ENCODE assay signal across 24 cellular contexts in the genomic region with DNA sequence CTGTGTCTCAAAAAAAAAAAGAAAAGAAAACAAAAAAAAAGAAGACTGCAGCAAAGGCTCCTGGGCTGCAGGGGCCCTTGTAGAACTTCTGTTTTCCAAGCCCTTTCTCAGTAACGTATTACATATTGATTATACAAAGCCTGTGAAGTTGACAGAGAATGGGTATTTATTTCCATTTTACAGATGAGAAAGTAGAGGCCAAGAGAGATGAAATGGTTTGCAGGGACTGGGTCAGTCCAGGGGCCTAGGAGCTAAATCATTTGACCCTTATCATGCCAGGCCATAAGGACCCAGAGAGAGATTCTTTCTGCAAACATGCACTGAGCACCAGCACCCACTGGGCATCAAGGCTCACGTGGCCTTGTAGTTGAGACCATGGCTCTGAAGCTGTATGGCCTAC. TPM values are rescaled to one million over a fixed set of nuclear protein-coding genes. Genes with fewer than 3 reads are reported as not detected.
DNase-seq lines count a peak whose midpoint lies in the region; ATAC-seq, FAIRE-seq and TF ChIP-seq lines count a peak whose summit lies in the region.
"Had no signal": no experiment of that assay in that cellular context is flagged by ENCODE, and none has a peak within 500 bp of the region (broad histone marks: within the 10 kb centered on the region; RNA-seq: fewer than 3 reads in every experiment).

No MANE protein-coding gene starts in this region.

- TF ChIP-seq POLR2A in K562 (conservative IDR thresholded peaks at IDR 0.05) = no peak

- WGBS in K562 (ENCODE audit: insufficient coverage, low coverage, missing lambda C conversion rate) = 80% methylated on average over 2 of the region's 2 CpGs

- H3K4me1 ChIP-seq in K562 (replicated peaks in 1 of 2; ENCODE audit: control insufficient read depth in 2 of 2, insufficient read depth in 2 of 2, low read length in 2 of 2) (peaks cover 6 to 39% of the 10 kb centered on the region in 2 experiments; a peak in 4 of 5 replicates), upper lobe of right lung (peaks cover 12% of the 10 kb centered on the region)
- H3K4me1 ChIP-seq: Caco-2 had no signal

- H3K9me1 ChIP-seq in K562 (ENCODE audit: control insufficient read depth, insufficient read depth, low read length) = no peaks in the 10 kb centered on the region

- H3K27me3 ChIP-seq in K562 (ENCODE audit: control insufficient read depth in 2 of 2, insufficient read depth in 2 of 2, low read length in 2 of 2) (no peaks in the 10 kb centered on the region), upper lobe of right lung (no peaks in the 10 kb centered on the region)

- H2AFZ ChIP-seq in K562 (ENCODE audit: low read depth, low read length) = no peak overlapping the region

- H3K4me3 ChIP-seq in K562 (no peak overlapping the region), upper lobe of right lung (no peak overlapping the region)
- H3K4me3 ChIP-seq: BLaER1 treated with 17β-estradiol and CSF1 and Interleukin-3, amounts not matched to agents 10 nM and 100 nM had no signal

- no peaks in the 10 kb centered on the region for H3K79me2 ChIP-seq in K562 (ENCODE audit: control insufficient read depth, insufficient read depth, low read length)

- POLR2A ChIA-PET in K562 (lab: Yijun Ruan, JAX) = interaction anchor here (0.8 to 1.4 kb wide), 2 partner anchors 14 to 255 kb away, joined by 3 to 4 read pairs; no protein-coding TSS in a partner anchor

- no TSS peak for BruUV-seq in K562 (replicated peaks; lab: Mats Ljungman, UMichigan)

- peak; percentile 12 for DNase-seq in GM13977 (ENCODE audit: low spot score)
- DNase-seq in K562 (ENCODE audit: extremely low read depth in 1 of 4, low spot score in 3 of 4) = no peak
- peak; percentile 17 for DNase-seq in upper lobe of right lung
- DNase-seq in iPS-NIHi7 (ENCODE audit: extremely low spot score) = no peak
- DNase-seq in amygdala (lab: John Stamatoyannopoulos, UW) = no peak
- DNase-seq: 8988T; ACHN; AML-193; Caco-2; Calu3; CD4-positive, alpha-beta T cell; CD8-positive, alpha-beta T cell; DMS79 treated with DMSO at 0.1 percent for 48 hours; GF-D8 had no signal

- H3K27ac ChIP-seq in K562 (ENCODE audit: extremely low read depth, low read depth, low read length) (no peak overlapping the region), upper lobe of right lung (no peak overlapping the region)
- H3K27ac ChIP-seq: BLaER1 treated with 17β-estradiol and CSF1 and Interleukin-3, amounts not matched to agents 10 nM and 100 nM; C4-2B had no signal

- no peak overlapping the region for H3K4me2 ChIP-seq in K562 (ENCODE audit: insufficient read depth, low read length)
- H3K4me2 ChIP-seq: BLaER1 treated with 17β-estradiol and CSF1 and Interleukin-3, amounts not matched to agents 10 nM and 100 nM had no signal

- CTCF ChIA-PET in K562 (lab: Yijun Ruan, JAX; ENCODE audit: low intra/inter-chr PET ratio) = no interaction called here

- no peaks in the 10 kb centered on the region for H3K9me3 ChIP-seq in K562 (replicated peaks; ENCODE audit: control insufficient read depth, insufficient read depth, low read depth, low read length)
- H3K9me3 ChIP-seq in upper lobe of right lung = no peaks in the 10 kb centered on the region
- H3K9me3 ChIP-seq: BLaER1 treated with 17β-estradiol and CSF1 and Interleukin-3, amounts not matched to agents 10 nM and 100 nM; Caco-2 had no signal

- peaks cover 7% of the 10 kb centered on the region; the same call in 1 of the 3 replicates for H3K36me3 ChIP-seq in K562 (ENCODE audit: control insufficient read depth, insufficient read depth, low read length)
- peaks cover 53% of the 10 kb centered on the region for H3K36me3 ChIP-seq in upper lobe of right lung

- no peak for TF ChIP-seq EP300 in K562 (IDR thresholded peaks at IDR 0.05; ENCODE audit: low read length)

- H4K20me1 ChIP-seq in K562 (replicated peaks; ENCODE audit: control insufficient read depth, insufficient read depth, low read length) = no peaks in the 10 kb centered on the region; the same call in 1 of the 2 replicates

- H3K9ac ChIP-seq in K562 (ENCODE audit: insufficient read depth in 1 of 2, low read depth in 2 of 2, low read length in 2 of 2) = no peak overlapping the region
- H3K9ac ChIP-seq: BLaER1 treated with 17β-estradiol and CSF1 and Interleukin-3, amounts not matched to agents 10 nM and 100 nM had no signal

- FAIRE-seq in K562 (lab: Jason Lieb, UNC) = no peak
- FAIRE-seq: A204.1, D721Med, G401.6, GM12891, GM18507 had no signal

- in situ Hi-C loops in GM13977 (cut with MboI; ENCODE audit: low pct_unique_long_range_greater_than_20kb, low sequenced_read_pairs, unreplicated experiment) = no loop called here
- in situ Hi-C loops in K562 (cut with MboI) = no loop called here

- intact Hi-C loops in K562 (cut with micrococcal nuclease) (no loop called here), upper lobe of right lung (cut with DNase I) (loop anchor here (10.0 kb wide), 1 partner anchor 66 kb away; the partner anchor contains the start of gene BATF2)

- no peak for TF ChIP-seq RAD21 in K562 (CRISPR knock-in tag; conservative IDR thresholded peaks at IDR 0.05 in 1 of 2, IDR thresholded peaks at IDR 0.05 in 1 of 2)

- TF ChIP-seq CTCF in GM13977 (IDR thresholded peaks at IDR 0.05; ENCODE audit: extremely low read depth, insufficient read depth, missing control alignments) (no peak), K562 (IDR thresholded peaks at IDR 0.05 in 2 of 3, conservative IDR thresholded peaks at IDR 0.05 in 1 of 3; ENCODE audit: insufficient read depth in 2 of 3, low read depth in 1 of 3, low read length in 3 of 3) (no peak), upper lobe of right lung (IDR thresholded peaks at IDR 0.05) (no peak)

- ATAC-seq in K562 (no peak), upper lobe of right lung (no peak)
- ATAC-seq: CD8-positive, alpha-beta T cell had no signal

RNA-seq across cellular contexts. Expression of gene PPP2R5B, which starts 4.5 kb away (rescaled TPM):
- 18.6 and 35.5 TPM in 2 replicates for total RNA-seq in K562 (2011; cell fraction: chromatin; rRNA removed; ENCODE audit: low replicate concordance)
- 16.1 and 22.7 TPM in 2 replicates for total RNA-seq in K562 (2011; cell fraction: nucleolus; rRNA removed)
- total RNA-seq in K562 (2011; cell fraction: nucleoplasm; rRNA removed) = 17.8 and 18.6 TPM in 2 replicates
- 3.3 and 5.2 TPM in 2 replicates for total RNA-seq in K562 (2014; rRNA removed)
- total RNA-seq in K562 (2014; rRNA removed; fragmentation: Illumina TruSeq; extraction: Trizol) = 1.8 and 3.2 TPM in 2 replicates
- total RNA-seq in K562 (2015; rRNA removed; fragmentation: Illumina TruSeq; extraction: Trizol) = 2.5 and 2.6 TPM in 2 replicates
- 6.4 and 7.8 TPM in 2 replicates for total RNA-seq in K562 (2021)
- polyA plus RNA-seq in K562 (2011; rRNA removed) = 7.3 and 11.1 TPM in 2 replicates
- 9.0 and 9.1 TPM in 2 replicates for polyA plus RNA-seq in K562 (2011; cell fraction: cytosol; rRNA removed)
- polyA plus RNA-seq in K562 (2011; cell fraction: nucleus; rRNA removed) = 46.9 and 48.0 TPM in 2 replicates
- 5.8 and 10.7 TPM in 2 replicates for polyA plus RNA-seq in K562 (2012)
- 5.1 and 5.2 TPM in 2 replicates for polyA plus RNA-seq in K562 (2014; fragmentation: Illumina TruSeq; extraction: Trizol)
- polyA plus RNA-seq in K562 (2014; fragmentation: Nextera tagmentation; extraction: Ambion mirVana) = under 1 TPM; 0.10 to 0.13 TPM
- 5.1 and 6.1 TPM in 2 replicates for polyA plus RNA-seq in K562 (2014; rRNA removed)
- 3.4 and 4.0 TPM in 2 replicates for polyA minus RNA-seq in K562 (2011; rRNA and poly(A)+ RNA removed)
- 3.6 and 3.9 TPM in 2 replicates for polyA minus RNA-seq in K562 (2011; cell fraction: cytosol; rRNA and poly(A)+ RNA removed)
- polyA minus RNA-seq in K562 (2011; cell fraction: nucleus; rRNA and poly(A)+ RNA removed) = 4.8 and 5.9 TPM in 2 replicates
- total RNA-seq in upper lobe of right lung = 29.4 TPM

RNA-seq across cellular contexts. Expression of gene GPHA2, which starts 6.7 kb away (rescaled TPM):
- total RNA-seq in K562 (2011; cell fraction: chromatin; rRNA removed; ENCODE audit: low replicate concordance) = not detected in 2 replicates
- not detected in 2 replicates for total RNA-seq in K562 (2011; cell fraction: nucleolus; rRNA removed)
- total RNA-seq in K562 (2011; cell fraction: nucleoplasm; rRNA removed) = not detected in 2 replicates
- total RNA-seq in K562 (2014; rRNA removed) (not detected in 2 replicates), K562 (2014; rRNA removed; fragmentation: Illumina TruSeq; extraction: Trizol) (not detected in 2 replicates), K562 (2015; rRNA removed; fragmentation: Illumina TruSeq; extraction: Trizol) (0.22 TPM in 1 of 2 replicates, not detected in the other), K562 (2021) (not detected in 2 replicates), upper lobe of right lung (not detected)
- polyA plus RNA-seq in K562 (2011; rRNA removed) (not detected in 2 replicates), K562 (2014; fragmentation: Illumina TruSeq; extraction: Trizol) (not detected in 2 replicates), K562 (2014; fragmentation: Nextera tagmentation; extraction: Ambion mirVana) (under 1 TPM in 1 of 2 experiments, not detected in 1; 0.17 TPM), K562 (2014; rRNA removed) (1.4 TPM in 1 of 2 replicates, not detected in the other)
- polyA plus RNA-seq in K562 (2011; cell fraction: cytosol; rRNA removed) = not detected in 2 replicates
- polyA plus RNA-seq in K562 (2011; cell fraction: nucleus; rRNA removed) = 0.74 and 0.88 TPM in 2 replicates
- polyA plus RNA-seq in K562 (2012) = not detected in 2 replicates
- polyA minus RNA-seq in K562 (2011; rRNA and poly(A)+ RNA removed) = not detected in 2 replicates
- polyA minus RNA-seq in K562 (2011; cell fraction: cytosol; rRNA and poly(A)+ RNA removed) = not detected in 2 replicates
- polyA minus RNA-seq in K562 (2011; cell fraction: nucleus; rRNA and poly(A)+ RNA removed) = not detected in 2 replicates
- total RNA-seq: A673; Caco-2; Calu3; CD8-positive, alpha-beta T cell had no signal
- polyA plus RNA-seq: AG04450, BJ had no signal

RNA-seq across cellular contexts. Expression of gene ATG2A, which starts 11.9 kb away (rescaled TPM):
- 50.6 and 183 TPM in 2 replicates for total RNA-seq in K562 (2011; cell fraction: chromatin; rRNA removed; ENCODE audit: low replicate concordance)
- total RNA-seq in K562 (2011; cell fraction: nucleolus; rRNA removed) = 131 and 133 TPM in 2 replicates
- total RNA-seq in K562 (2011; cell fraction: nucleoplasm; rRNA removed) = 70.0 and 70.2 TPM in 2 replicates
- total RNA-seq in K562 (2014; rRNA removed) (22.2 and 22.4 TPM in 2 replicates), K562 (2014; rRNA removed; fragmentation: Illumina TruSeq; extraction: Trizol) (3.2 and 3.6 TPM in 2 replicates), K562 (2015; rRNA removed; fragmentation: Illumina TruSeq; extraction: Trizol) (6.2 and 7.7 TPM in 2 replicates), K562 (2021) (37.7 and 45.9 TPM in 2 replicates), upper lobe of right lung (23.2 TPM)
- polyA plus RNA-seq in K562 (2011; rRNA removed) (4.6 and 11.2 TPM in 2 replicates), K562 (2014; fragmentation: Illumina TruSeq; extraction: Trizol) (5.2 and 15.8 TPM in 2 replicates), K562 (2014; fragmentation: Nextera tagmentation; extraction: Ambion mirVana) (under 1 TPM; 0.25 to 0.53 TPM), K562 (2014; rRNA removed) (21.0 and 21.6 TPM in 2 replicates)
- polyA plus RNA-seq in K562 (2011; cell fraction: cytosol; rRNA removed) = 6.2 and 17.3 TPM in 2 replicates
- polyA plus RNA-seq in K562 (2011; cell fraction: nucleus; rRNA removed) = 42.8 and 78.0 TPM in 2 replicates
- 22.5 and 32.9 TPM in 2 replicates for polyA plus RNA-seq in K562 (2012)
- 5.7 and 7.2 TPM in 2 replicates for polyA minus RNA-seq in K562 (2011; rRNA and poly(A)+ RNA removed)
- 18.2 and 19.4 TPM in 2 replicates for polyA minus RNA-seq in K562 (2011; cell fraction: cytosol; rRNA and poly(A)+ RNA removed)
- polyA minus RNA-seq in K562 (2011; cell fraction: nucleus; rRNA and poly(A)+ RNA removed) = 45.1 and 49.8 TPM in 2 replicates

RNA-seq across cellular contexts. Expression of gene MAJIN, which starts 43.0 kb away (rescaled TPM):
- total RNA-seq in K562 (2011; cell fraction: chromatin; rRNA removed; ENCODE audit: low replicate concordance) = 0.30 TPM in 1 of 2 replicates, not detected in the other
- total RNA-seq in K562 (2011; cell fraction: nucleolus; rRNA removed) = 0.33 TPM in 1 of 2 replicates, not detected in the other
- 0.38 TPM in 1 of 2 replicates, not detected in the other for total RNA-seq in K562 (2011; cell fraction: nucleoplasm; rRNA removed)
- total RNA-seq in K562 (2014; rRNA removed) = 0.12 TPM in 1 of 2 replicates, not detected in the other
- 0.18 and 0.29 TPM in 2 replicates for total RNA-seq in K562 (2014; rRNA removed; fragmentation: Illumina TruSeq; extraction: Trizol)
- 0.68 and 0.83 TPM in 2 replicates for total RNA-seq in K562 (2015; rRNA removed; fragmentation: Illumina TruSeq; extraction: Trizol)
- total RNA-seq in K562 (2021) = 0.24 TPM in 1 of 2 replicates, not detected in the other
- polyA plus RNA-seq in K562 (2011; rRNA removed) = 0.28 and 0.42 TPM in 2 replicates
- polyA plus RNA-seq in K562 (2011; cell fraction: cytosol; rRNA removed) = 0.63 and 1.4 TPM in 2 replicates
- 0.13 and 0.74 TPM in 2 replicates for polyA plus RNA-seq in K562 (2011; cell fraction: nucleus; rRNA removed)
- 0.09 and 0.15 TPM in 2 replicates for polyA plus RNA-seq in K562 (2012)
- 0.39 TPM in 1 of 2 replicates, not detected in the other for polyA plus RNA-seq in K562 (2014; fragmentation: Illumina TruSeq; extraction: Trizol)
- under 1 TPM in 1 of 2 experiments, not detected in 1; 0.21 TPM for polyA plus RNA-seq in K562 (2014; fragmentation: Nextera tagmentation; extraction: Ambion mirVana)
- polyA plus RNA-seq in K562 (2014; rRNA removed) = 0.17 and 0.30 TPM in 2 replicates
- polyA minus RNA-seq in K562 (2011; rRNA and poly(A)+ RNA removed) = 0.11 and 0.21 TPM in 2 replicates
- polyA minus RNA-seq in K562 (2011; cell fraction: cytosol; rRNA and poly(A)+ RNA removed) = not detected in 2 replicates
- polyA minus RNA-seq in K562 (2011; cell fraction: nucleus; rRNA and poly(A)+ RNA removed) = not detected in 2 replicates
- total RNA-seq in upper lobe of right lung = not detected
- total RNA-seq: A673; Caco-2; Calu3; CD8-positive, alpha-beta T cell had no signal
- polyA plus RNA-seq: AG04450, BJ had no signal

RNA-seq across cellular contexts. Expression of gene EHD1, which starts 50.5 kb away (rescaled TPM):
- 20.8 and 92.1 TPM in 2 replicates for total RNA-seq in K562 (2011; cell fraction: chromatin; rRNA removed; ENCODE audit: low replicate concordance)
- 57.7 and 64.3 TPM in 2 replicates for total RNA-seq in K562 (2011; cell fraction: nucleolus; rRNA removed)
- total RNA-seq in K562 (2011; cell fraction: nucleoplasm; rRNA removed) = 24.2 and 37.8 TPM in 2 replicates
- 39.1 and 40.0 TPM in 2 replicates for total RNA-seq in K562 (2014; rRNA removed)
- 7.2 and 11.5 TPM in 2 replicates for total RNA-seq in K562 (2014; rRNA removed; fragmentation: Illumina TruSeq; extraction: Trizol)
- total RNA-seq in K562 (2015; rRNA removed; fragmentation: Illumina TruSeq; extraction: Trizol) = 12.7 and 12.9 TPM in 2 replicates
- total RNA-seq in K562 (2021) = 65.0 and 69.6 TPM in 2 replicates
- polyA plus RNA-seq in K562 (2011; rRNA removed) = 16.4 and 34.2 TPM in 2 replicates
- polyA plus RNA-seq in K562 (2011; cell fraction: cytosol; rRNA removed) = 30.6 and 56.6 TPM in 2 replicates
- polyA plus RNA-seq in K562 (2011; cell fraction: nucleus; rRNA removed) = 30.2 and 48.9 TPM in 2 replicates
- polyA plus RNA-seq in K562 (2012) = 38.5 and 52.8 TPM in 2 replicates
- polyA plus RNA-seq in K562 (2014; fragmentation: Illumina TruSeq; extraction: Trizol) = 41.0 and 45.1 TPM in 2 replicates
- polyA plus RNA-seq in K562 (2014; fragmentation: Nextera tagmentation; extraction: Ambion mirVana) = under 1 TPM; 0.46 to 0.59 TPM
- polyA plus RNA-seq in K562 (2014; rRNA removed) = 26.8 and 27.3 TPM in 2 replicates
- 26.8 and 39.2 TPM in 2 replicates for polyA minus RNA-seq in K562 (2011; rRNA and poly(A)+ RNA removed)
- polyA minus RNA-seq in K562 (2011; cell fraction: cytosol; rRNA and poly(A)+ RNA removed) = 50.9 and 64.3 TPM in 2 replicates
- polyA minus RNA-seq in K562 (2011; cell fraction: nucleus; rRNA and poly(A)+ RNA removed) = 17.4 and 22.8 TPM in 2 replicates
- total RNA-seq in upper lobe of right lung = 94.6 TPM

Comparison
In these comparisons a context has a peak if more than half of its experiments do, and no peak if none do; other contexts are left out.
1. DNase-seq: peak in GM13977 (single experiment) and upper lobe of right lung (single experiment); none in K562 (0 of 4), iPS-NIHi7 (single experiment) and amygdala (0 of 56).